Comparison of ENCODE assay signal across 16 cellular contexts in the genomic region with DNA sequence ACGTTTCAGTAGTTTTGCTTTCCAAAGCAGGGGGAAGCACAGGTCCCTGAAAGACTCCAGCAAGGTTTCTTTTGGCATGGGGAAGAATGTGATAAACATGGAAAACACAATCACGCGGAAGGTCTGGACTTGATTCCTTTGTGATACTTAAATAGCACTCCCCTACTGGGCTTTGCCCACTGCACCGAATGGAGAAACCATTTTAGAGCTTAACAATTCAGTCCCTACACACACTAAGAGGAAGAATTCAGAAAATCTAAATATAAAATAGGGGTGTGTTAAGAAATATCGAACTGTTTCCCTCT.
DNase-seq lines count a peak whose midpoint lies in the region; ATAC-seq and TF ChIP-seq lines count a peak whose summit lies in the region.
"Had no signal": no experiment of that assay in that cellular context is flagged by ENCODE, and none has a peak within 500 bp of the region (broad histone marks: within the 10 kb centered on the region; RNA-seq: fewer than 3 reads in every experiment).

No MANE protein-coding gene starts in this region.

- H3K27me3 Mint-ChIP-seq in activated T-cell treated with anti-CD3 and anti-CD28 coated beads, Interleukin-2, amount 50 U/mL, for 72 hours (ENCODE audit: low read depth), result peaks cover 23% of the 10 kb centered on the region
- H3K27me3 Mint-ChIP-seq in activated T-helper 1 cell treated with anti-CD3 and anti-CD28 coated beads, Interleukin-12 subunit alpha, Interleukin-12 subunit beta, Interleukin-2, Interleukin-4 antibody, amounts not matched to agents 30 ng/mL and 10 ng/mL and 1 ng/mL, durations not matched to agents 14 hours and 24 hours and 36 hours (ENCODE audit: insufficient read depth), result peaks cover 18% of the 10 kb centered on the region
- no peaks in the 10 kb centered on the region for H3K27me3 Mint-ChIP-seq in mesothelial cell of epicardium (ENCODE audit: low read depth)

- H3K27ac ChIP-seq in iPS-18a (ENCODE audit: low read length), result no peak overlapping the region
- H3K27ac ChIP-seq in stomach smooth muscle (ENCODE audit: low read length), result no peak overlapping the region
- H3K27ac ChIP-seq: gastroesophageal sphincter, neutrophil had no signal

- peaks cover 16% of the 10 kb centered on the region for H3K4me1 ChIP-seq in adipocyte (ENCODE audit: control insufficient read depth, insufficient read depth, low read length)
- H3K4me1 ChIP-seq in iPS-18a (ENCODE audit: control insufficient read depth, low read depth, low read length), result peaks cover 26% of the 10 kb centered on the region
- peaks cover 11% of the 10 kb centered on the region for H3K4me1 ChIP-seq in stomach smooth muscle (ENCODE audit: control insufficient read depth, insufficient read depth, low read length)

- no peak for ATAC-seq in activated T-cell treated with anti-CD3 and anti-CD28 coated beads, Interleukin-2, amount 50 U/mL, for 72 hours (replicated peaks in 1 of 2)
- ATAC-seq: effector memory CD8-positive, alpha-beta T cell; gastroesophageal sphincter had no signal

- H3K9ac ChIP-seq in adipocyte (ENCODE audit: low read length), result no peak overlapping the region
- peak overlapping the region; percentile 78 for H3K9ac ChIP-seq in iPS-18a (ENCODE audit: low read length)
- no peak overlapping the region for H3K9ac ChIP-seq in stomach smooth muscle (ENCODE audit: low read length in 2 of 2)

- H3K9me3 Mint-ChIP-seq in activated T-cell treated with anti-CD3 and anti-CD28 coated beads, Interleukin-2, amount 50 U/mL, for 72 hours, result no peaks in the 10 kb centered on the region
- H3K9me3 Mint-ChIP-seq in activated T-helper 1 cell treated with anti-CD3 and anti-CD28 coated beads, Interleukin-12 subunit alpha, Interleukin-12 subunit beta, Interleukin-2, Interleukin-4 antibody, amounts not matched to agents 30 ng/mL and 10 ng/mL and 1 ng/mL, durations not matched to agents 14 hours and 24 hours and 36 hours, result no peaks in the 10 kb centered on the region
- no peaks in the 10 kb centered on the region for H3K9me3 Mint-ChIP-seq in mesothelial cell of epicardium
- H3K9me3 Mint-ChIP-seq: brain; effector memory CD8-positive, alpha-beta T cell had no signal

- H3K4me3 Mint-ChIP-seq in activated T-cell treated with anti-CD3 and anti-CD28 coated beads, Interleukin-2, amount 50 U/mL, for 72 hours, result no peak overlapping the region
- no peak overlapping the region for H3K4me3 Mint-ChIP-seq in activated T-helper 1 cell treated with anti-CD3 and anti-CD28 coated beads, Interleukin-12 subunit alpha, Interleukin-12 subunit beta, Interleukin-2, Interleukin-4 antibody, amounts not matched to agents 30 ng/mL and 10 ng/mL and 1 ng/mL, durations not matched to agents 14 hours and 24 hours and 36 hours
- H3K4me3 Mint-ChIP-seq in mesothelial cell of epicardium, result no peak overlapping the region
- H3K4me3 Mint-ChIP-seq: brain; effector memory CD8-positive, alpha-beta T cell had no signal

- TF ChIP-seq CTCF in mesothelial cell of epicardium (IDR thresholded peaks at IDR 0.05; ENCODE audit: unreplicated experiment), result no peak

- peak overlapping the region; percentile 79 for H3K4me3 ChIP-seq in adipocyte (ENCODE audit: low read length)
- H3K4me3 ChIP-seq in iPS-18a (ENCODE audit: low read length), result peak overlapping the region; percentile 73
- H3K4me3 ChIP-seq in stomach smooth muscle (ENCODE audit: low read length in 2 of 2), result peak overlapping the region; percentile 1 to 75

- DNase-seq in NCI-H526 (lab: John Stamatoyannopoulos, UW) (peak; percentile 15 to 26), NCI-H526 treated with DMSO at 0.1 percent for 48 hours (lab: John Stamatoyannopoulos, UW) (no peak), adipocyte (ENCODE audit: low read depth) (no peak), mesothelial cell of epicardium (ENCODE audit: low spot score in 2 of 2, unreplicated experiment in 2 of 2) (no peak)
- no peak for DNase-seq in activated T-cell treated with anti-CD3 and anti-CD28 coated beads, Interleukin-2, amount 50 U/mL, for 72 hours
- no peak for DNase-seq in activated T-helper 1 cell treated with anti-CD3 and anti-CD28 coated beads, Interleukin-12 subunit alpha, Interleukin-12 subunit beta, Interleukin-2, Interleukin-4 antibody, amounts not matched to agents 30 ng/mL and 10 ng/mL and 1 ng/mL, durations not matched to agents 14 hours and 24 hours and 36 hours (ENCODE audit: low spot score)
- DNase-seq: ACHN; activated CD4-positive, alpha-beta T cell treated with anti-CD3 and anti-CD28 coated beads, Interleukin-2, amount 50 U/mL, for 48 hours; effector memory CD8-positive, alpha-beta T cell; SHP77 treated with DMSO at 0.1 percent for 48 hours; stimulated activated CD4-positive, alpha-beta T cell treated with anti-CD3 and anti-CD28 coated beads, Interleukin-12 subunit alpha, Interleukin-12 subunit beta, amount 100 ng/mL, for 4 hours had no signal

- no peaks in the 10 kb centered on the region for H3K36me3 Mint-ChIP-seq in activated T-cell treated with anti-CD3 and anti-CD28 coated beads, Interleukin-2, amount 50 U/mL, for 72 hours (ENCODE audit: insufficient read depth in 2 of 2)
- H3K36me3 Mint-ChIP-seq in activated T-helper 1 cell treated with anti-CD3 and anti-CD28 coated beads, Interleukin-12 subunit alpha, Interleukin-12 subunit beta, Interleukin-2, Interleukin-4 antibody, amounts not matched to agents 30 ng/mL and 10 ng/mL and 1 ng/mL, durations not matched to agents 14 hours and 24 hours and 36 hours (ENCODE audit: low read depth), result no peaks in the 10 kb centered on the region
- H3K36me3 Mint-ChIP-seq in mesothelial cell of epicardium, result no peaks in the 10 kb centered on the region
- H3K36me3 Mint-ChIP-seq: brain had no signal

- H3K27ac Mint-ChIP-seq in activated T-cell treated with anti-CD3 and anti-CD28 coated beads, Interleukin-2, amount 50 U/mL, for 72 hours, result no peak overlapping the region
- no peak overlapping the region for H3K27ac Mint-ChIP-seq in activated T-helper 1 cell treated with anti-CD3 and anti-CD28 coated beads, Interleukin-12 subunit alpha, Interleukin-12 subunit beta, Interleukin-2, Interleukin-4 antibody, amounts not matched to agents 30 ng/mL and 10 ng/mL and 1 ng/mL, durations not matched to agents 14 hours and 24 hours and 36 hours
- H3K27ac Mint-ChIP-seq in mesothelial cell of epicardium, result no peak overlapping the region
- H3K27ac Mint-ChIP-seq: brain; effector memory CD8-positive, alpha-beta T cell had no signal

- H3K36me3 ChIP-seq in adipocyte (ENCODE audit: control insufficient read depth, insufficient read depth, low read length, severe bottlenecking) (no peaks in the 10 kb centered on the region), iPS-18a (ENCODE audit: control insufficient read depth, low read depth, low read length) (no peaks in the 10 kb centered on the region), stomach smooth muscle (ENCODE audit: control insufficient read depth in 2 of 2, insufficient read depth in 2 of 2, low read length in 2 of 2) (no peaks in the 10 kb centered on the region)
- H3K36me3 ChIP-seq: gastroesophageal sphincter, neutrophil had no signal

- no peaks in the 10 kb centered on the region for H3K4me1 Mint-ChIP-seq in activated T-cell treated with anti-CD3 and anti-CD28 coated beads, Interleukin-2, amount 50 U/mL, for 72 hours (ENCODE audit: low read depth)
- H3K4me1 Mint-ChIP-seq in activated T-helper 1 cell treated with anti-CD3 and anti-CD28 coated beads, Interleukin-12 subunit alpha, Interleukin-12 subunit beta, Interleukin-2, Interleukin-4 antibody, amounts not matched to agents 30 ng/mL and 10 ng/mL and 1 ng/mL, durations not matched to agents 14 hours and 24 hours and 36 hours (ENCODE audit: low read depth), result no peaks in the 10 kb centered on the region
- peaks cover 24% of the 10 kb centered on the region for H3K4me1 Mint-ChIP-seq in mesothelial cell of epicardium

- no peaks in the 10 kb centered on the region for H3K27me3 ChIP-seq in adipocyte (replicated peaks; ENCODE audit: control insufficient read depth, insufficient read depth, low read length)
- H3K27me3 ChIP-seq in iPS-18a (ENCODE audit: control insufficient read depth, insufficient read depth, low read length), result peaks cover 7% of the 10 kb centered on the region
- H3K27me3 ChIP-seq in stomach smooth muscle (ENCODE audit: control insufficient read depth in 1 of 2, insufficient read depth in 2 of 2, low read length in 2 of 2), result no peaks in the 10 kb centered on the region

- H3K9me3 ChIP-seq in adipocyte (ENCODE audit: control insufficient read depth, low read length), result no peaks in the 10 kb centered on the region
- no peaks in the 10 kb centered on the region for H3K9me3 ChIP-seq in iPS-18a (ENCODE audit: control insufficient read depth, low read depth, low read length)
- no peaks in the 10 kb centered on the region for H3K9me3 ChIP-seq in stomach smooth muscle (ENCODE audit: control insufficient read depth in 2 of 2, low read length in 2 of 2)
- H3K9me3 ChIP-seq: gastroesophageal sphincter, neutrophil had no signal

- intact Hi-C loops in activated T-helper 1 cell treated with anti-CD3 and anti-CD28 coated beads, Interleukin-12 subunit alpha, Interleukin-12 subunit beta, Interleukin-2, Interleukin-4 antibody, amounts not matched to agents 30 ng/mL and 10 ng/mL and 1 ng/mL, durations not matched to agents 14 hours and 24 hours and 36 hours (cut with micrococcal nuclease), result no loop called here

Comparison
In these comparisons a context has a peak if more than half of its experiments do, and no peak if none do; other contexts are left out.
1. DNase-seq: peak in NCI-H526 (2 of 2); none in NCI-H526 treated with DMSO at 0.1 percent for 48 hours (single experiment), adipocyte (single experiment), activated T-cell treated with anti-CD3 and anti-CD28 coated beads, Interleukin-2, amount 50 U/mL, for 72 hours (0 of 2), activated T-helper 1 cell treated with anti-CD3 and anti-CD28 coated beads, Interleukin-12 subunit alpha, Interleukin-12 subunit beta, Interleukin-2, Interleukin-4 antibody, amounts not matched to agents 30 ng/mL and 10 ng/mL and 1 ng/mL, durations not matched to agents 14 hours and 24 hours and 36 hours (single experiment) and mesothelial cell of epicardium (0 of 2).
2. Peak in every context shown above with its lines, with median percentiles within 50 percentile points of each other: H3K4me3 ChIP-seq.